12 cellular contexts compared by ENCODE assay signal in genomic region chr11:118277312-118277711, GRCh38. TPM values are rescaled to one million over a fixed set of nuclear protein-coding genes. Genes with fewer than 3 reads are reported as not detected.
DNase-seq lines count a peak whose midpoint lies in the region; ATAC-seq and TF ChIP-seq lines count a peak whose summit lies in the region.
"Had no signal": no experiment of that assay in that cellular context is flagged by ENCODE, and none has a peak within 500 bp of the region (broad histone marks: within the 10 kb centered on the region; RNA-seq: fewer than 3 reads in every experiment).

No MANE protein-coding gene starts in this region.

- H3K4me2 ChIP-seq in SK-N-SH (peak overlapping the region; percentile 13; the same call in 1 of the 2 replicates), PC-3 (ENCODE audit: low read length) (peak overlapping the region; percentile 74)
- H3K4me2 ChIP-seq: neural progenitor cell had no signal

- TF ChIP-seq CTCF in SK-N-SH (IDR thresholded peaks at IDR 0.05) (no peak), PC-3 (conservative IDR thresholded peaks at IDR 0.05; ENCODE audit: low read depth, low read length) (no peak), epithelial cell of esophagus (IDR thresholded peaks at IDR 0.05; ENCODE audit: insufficient read depth, low read depth, low read length, missing control alignments) (no peak)

- H3K4me3 ChIP-seq in SK-N-SH (ENCODE audit: low read depth in 2 of 2, low read length in 1 of 2), result no peak overlapping the region
- peak overlapping the region; percentile 3; the same call in 1 of the 2 replicates for H3K4me3 ChIP-seq in PC-3 (ENCODE audit: low read length)
- no peak overlapping the region for H3K4me3 ChIP-seq in epithelial cell of esophagus (ENCODE audit: low read length)
- H3K4me3 ChIP-seq: neural progenitor cell had no signal

- H3K4me1 Mint-ChIP-seq in stimulated activated naive CD8-positive, alpha-beta T cell treated with anti-CD3 and anti-CD28 coated beads, Interleukin-15, Interleukin-2, amounts not matched to agents 100 ng/mL and 50 ng/mL, for 24 hours (ENCODE audit: low read depth), result peaks cover 53% of the 10 kb centered on the region
- H3K4me1 Mint-ChIP-seq: neural progenitor cell had no signal

- ATAC-seq in SK-N-SH treated with all-trans-retinoic acid at 6 μM for 48 hours (no peak), PC-3 (peak; percentile 95), HG03095 (IDR thresholded peaks at IDR 0.05; ENCODE audit: unreplicated experiment) (no peak), HG03342 (IDR thresholded peaks at IDR 0.05; ENCODE audit: unreplicated experiment) (no peak)

- no peak overlapping the region; the same call in 1 of the 2 replicates for H3K9ac ChIP-seq in SK-N-SH
- peak overlapping the region; percentile 7 for H3K9ac ChIP-seq in PC-3 (ENCODE audit: low read length)
- H3K9ac ChIP-seq: neural progenitor cell had no signal

- no TSS peak for BruUV-seq in PC-3 (replicated peaks; lab: Mats Ljungman, UMichigan)

- H3K4me1 ChIP-seq in SK-N-SH (ENCODE audit: control insufficient read depth in 1 of 2, insufficient read depth in 2 of 2, low read depth in 1 of 2, low read length in 1 of 2), result peaks cover 0 to 3% of the 10 kb centered on the region in 2 experiments; a peak in 1 of 4 replicates
- H3K4me1 ChIP-seq in PC-3 (ENCODE audit: insufficient read depth, low read length), result peaks cover 43% of the 10 kb centered on the region
- H3K4me1 ChIP-seq: neural progenitor cell had no signal

- POLR2A ChIA-PET in SK-N-SH (lab: Yijun Ruan, JAX) (interaction anchor here (0.6 kb wide), 1 partner anchor 62 kb away, joined by 3 read pairs; no protein-coding TSS in a partner anchor), PC-3 (lab: Charles Lee; ENCODE audit: unreplicated experiment) (interaction anchor here (0.7 to 1.0 kb wide), 2 partner anchors 23 kb away, joined by 4 to 9 read pairs; no protein-coding TSS in a partner anchor)

- H4K20me1 ChIP-seq in SK-N-SH (ENCODE audit: insufficient read depth) (no peaks in the 10 kb centered on the region), PC-3 (ENCODE audit: low read length) (no peaks in the 10 kb centered on the region)

- no peak for TF ChIP-seq EP300 in SK-N-SH (IDR thresholded peaks at IDR 0.05; ENCODE audit: borderline replicate concordance in 1 of 2, low read depth in 1 of 2, low read length in 1 of 2)

- H3F3A ChIP-seq in SK-N-SH (replicated peaks; ENCODE audit: insufficient read depth) (no peaks in the 10 kb centered on the region), PC-3 (ENCODE audit: low read length, unreplicated experiment) (no peaks in the 10 kb centered on the region)

- no peaks in the 10 kb centered on the region for H3K36me3 Mint-ChIP-seq in stimulated activated naive CD8-positive, alpha-beta T cell treated with anti-CD3 and anti-CD28 coated beads, Interleukin-15, Interleukin-2, amounts not matched to agents 100 ng/mL and 50 ng/mL, for 24 hours (ENCODE audit: low read depth)
- H3K36me3 Mint-ChIP-seq: neural progenitor cell had no signal

- no peaks in the 10 kb centered on the region for H3K27me3 Mint-ChIP-seq in stimulated activated naive CD8-positive, alpha-beta T cell treated with anti-CD3 and anti-CD28 coated beads, Interleukin-15, Interleukin-2, amounts not matched to agents 100 ng/mL and 50 ng/mL, for 24 hours

- intact Hi-C loops in PC-3 (cut with micrococcal nuclease), result no loop called here

- H2AFZ ChIP-seq in SK-N-SH (ENCODE audit: low read depth) (no peak overlapping the region), PC-3 (ENCODE audit: low read length) (peak overlapping the region; percentile 30)
- H2AFZ ChIP-seq: neural progenitor cell had no signal

- no peaks in the 10 kb centered on the region for H3K9me3 Mint-ChIP-seq in stimulated activated naive CD8-positive, alpha-beta T cell treated with anti-CD3 and anti-CD28 coated beads, Interleukin-15, Interleukin-2, amounts not matched to agents 100 ng/mL and 50 ng/mL, for 24 hours
- H3K9me3 Mint-ChIP-seq: neural progenitor cell had no signal

- CTCF ChIA-PET in SK-N-SH (lab: Yijun Ruan, JAX) (interaction anchor here (1.1 kb wide), 1 partner anchor 34 kb away, joined by 4 read pairs; no protein-coding TSS in a partner anchor), PC-3 (lab: Charles Lee) (interaction anchor here (0.7 to 1.4 kb wide), 3 partner anchors 14 to 79 kb away, joined by 5 to 7 read pairs (median 7); partner anchors contain the start of gene MPZL3)

- H3K79me2 ChIP-seq in SK-N-SH (ENCODE audit: insufficient read depth) (no peaks in the 10 kb centered on the region), PC-3 (ENCODE audit: low read length) (no peaks in the 10 kb centered on the region)

- H3K27me3 ChIP-seq in SK-N-SH (ENCODE audit: insufficient read depth) (no peaks in the 10 kb centered on the region), PC-3 (ENCODE audit: low read length) (no peaks in the 10 kb centered on the region)

- 7% methylated on average over 1 of the region's 1 CpG for WGBS in SK-N-SH (ENCODE audit: low lambda C conversion rate)

- H3K27ac ChIP-seq in SK-N-SH (ENCODE audit: low read depth in 2 of 2, low read length in 1 of 2) (no peak overlapping the region; a peak in 1 of 4 replicates), PC-3 (ENCODE audit: low read length) (peak overlapping the region; percentile 66)
- H3K27ac ChIP-seq: neural progenitor cell had no signal

- H3K9me3 ChIP-seq in SK-N-SH (no peaks in the 10 kb centered on the region), PC-3 (ENCODE audit: low read length) (no peaks in the 10 kb centered on the region)

- no peak overlapping the region for H3K4me3 Mint-ChIP-seq in stimulated activated naive CD8-positive, alpha-beta T cell treated with anti-CD3 and anti-CD28 coated beads, Interleukin-15, Interleukin-2, amounts not matched to agents 100 ng/mL and 50 ng/mL, for 24 hours
- H3K4me3 Mint-ChIP-seq: neural progenitor cell had no signal

- H3K9me2 ChIP-seq in SK-N-SH (no peaks in the 10 kb centered on the region), PC-3 (replicated peaks; ENCODE audit: low read length) (no peaks in the 10 kb centered on the region)

- no peak for TF ChIP-seq RAD21 in SK-N-SH (IDR thresholded peaks at IDR 0.05; ENCODE audit: low read length)

- H3K36me3 ChIP-seq in SK-N-SH (replicated peaks in 1 of 2; ENCODE audit: control insufficient read depth in 1 of 2, insufficient read depth in 2 of 2, low read length in 1 of 2), result no peaks in the 10 kb centered on the region
- H3K36me3 ChIP-seq in PC-3 (ENCODE audit: low read depth, low read length), result no peaks in the 10 kb centered on the region
- H3K36me3 ChIP-seq: neural progenitor cell had no signal

- peak overlapping the region; percentile 27 for H3K27ac Mint-ChIP-seq in stimulated activated naive CD8-positive, alpha-beta T cell treated with anti-CD3 and anti-CD28 coated beads, Interleukin-15, Interleukin-2, amounts not matched to agents 100 ng/mL and 50 ng/mL, for 24 hours
- H3K27ac Mint-ChIP-seq: neural progenitor cell had no signal

- DNase-seq in SK-N-SH, result no peak
- DNase-seq in PC-3, result peak; percentile 93
- DNase-seq in epithelial cell of esophagus (ENCODE audit: low read depth), result peak; percentile 97
- DNase-seq in NCI-H1436 treated with DMSO at 0.1 percent for 48 hours (lab: John Stamatoyannopoulos, UW), result no peak
- DNase-seq: caudate nucleus, H7, NCI-H2227 treated with DMSO at 0.1 percent for 48 hours had no signal

TF ChIP-seq in SK-N-SH, 30 proteins besides CTCF, POLR2A, EP300 and RAD21:
- no peak for TF ChIP-seq NRF1 (IDR thresholded peaks at IDR 0.05; ENCODE audit: low read depth, low read length)
- TF ChIP-seq NFIC (IDR thresholded peaks at IDR 0.05; ENCODE audit: borderline replicate concordance), result no peak
- TF ChIP-seq FOSL2 (IDR thresholded peaks at IDR 0.05; ENCODE audit: borderline replicate concordance, low read depth), result peak; percentile 20; the same call in 1 of the 2 replicates
- TF ChIP-seq FOXJ3 (CRISPR knock-in tag; IDR thresholded peaks at IDR 0.05), result no peak
- TF ChIP-seq GATA2 (CRISPR knock-in tag; IDR thresholded peaks at IDR 0.05), result no peak
- no peak for TF ChIP-seq JUND (IDR thresholded peaks at IDR 0.05)
- TF ChIP-seq FOXM1 (IDR thresholded peaks at IDR 0.05; ENCODE audit: low read depth), result no peak

TF ChIP-seq in SK-N-SH treated with all-trans-retinoic acid at 6 μM for 48 hours, 23 proteins besides CTCF, POLR2A, EP300 and RAD21 (continues in another document):
- TF ChIP-seq ZNF565 (CRISPR knock-in tag; conservative IDR thresholded peaks at IDR 0.05; ENCODE audit: low read depth), result no peak
- no peak for TF ChIP-seq CREB5 (CRISPR knock-in tag; IDR thresholded peaks at IDR 0.05; ENCODE audit: low read depth)
- no peak for TF ChIP-seq CSDC2 (CRISPR knock-in tag; IDR thresholded peaks at IDR 0.05)
- TF ChIP-seq ZNF70 (CRISPR knock-in tag; IDR thresholded peaks at IDR 0.05), result no peak

RNA-seq across cellular contexts. Expression of gene MPZL2, which starts 13.2 kb away (rescaled TPM):
- 6.2 and 8.6 TPM in 2 replicates for polyA plus RNA-seq in SK-N-SH (2012; rRNA removed)
- polyA plus RNA-seq in SK-N-SH (2012; cell fraction: cytosol; rRNA removed), result 6.5 and 6.8 TPM in 2 replicates
- 5.9 and 9.3 TPM in 2 replicates for polyA plus RNA-seq in SK-N-SH (2012; cell fraction: nucleus; rRNA removed)
- total RNA-seq in PC-3 (2014; rRNA removed), result 40.6 and 51.5 TPM in 2 replicates

RNA-seq across cellular contexts. Expression of gene MPZL3, which starts 25.1 kb away (rescaled TPM):
- polyA plus RNA-seq in SK-N-SH (2012; rRNA removed), result 0.38 and 0.70 TPM in 2 replicates
- polyA plus RNA-seq in SK-N-SH (2012; cell fraction: cytosol; rRNA removed), result 0.52 and 1.0 TPM in 2 replicates
- polyA plus RNA-seq in SK-N-SH (2012; cell fraction: nucleus; rRNA removed), result 0.23 and 0.43 TPM in 2 replicates
- 7.0 and 8.4 TPM in 2 replicates for total RNA-seq in PC-3 (2014; rRNA removed)

RNA-seq across cellular contexts. Expression of gene CD3E, which starts 27.2 kb away (rescaled TPM):
- polyA plus RNA-seq in SK-N-SH (2012; rRNA removed), result not detected in 2 replicates
- polyA plus RNA-seq in SK-N-SH (2012; cell fraction: cytosol; rRNA removed), result not detected in 2 replicates
- polyA plus RNA-seq in SK-N-SH (2012; cell fraction: nucleus; rRNA removed), result not detected in 2 replicates
- not detected in 2 replicates for total RNA-seq in PC-3 (2014; rRNA removed)
- total RNA-seq: H7 had no signal

RNA-seq across cellular contexts. Expression of gene JAML, which starts 52.5 kb away (rescaled TPM):
- polyA plus RNA-seq in SK-N-SH (2012; rRNA removed), result not detected in 2 replicates
- polyA plus RNA-seq in SK-N-SH (2012; cell fraction: cytosol; rRNA removed), result 0.04 and 0.05 TPM in 2 replicates
- 0.01 TPM in 1 of 2 replicates, not detected in the other for polyA plus RNA-seq in SK-N-SH (2012; cell fraction: nucleus; rRNA removed)
- total RNA-seq in PC-3 (2014; rRNA removed), result not detected in 2 replicates
- total RNA-seq: H7 had no signal

Comparison
In these comparisons a context has a peak if more than half of its experiments do, and no peak if none do; other contexts are left out.
1. DNase-seq: peak in PC-3 (single experiment) and epithelial cell of esophagus (single experiment); none in SK-N-SH (single experiment) and NCI-H1436 treated with DMSO at 0.1 percent for 48 hours (single experiment).